ENCODE assay signal across 9 cellular contexts in the genomic region with DNA sequence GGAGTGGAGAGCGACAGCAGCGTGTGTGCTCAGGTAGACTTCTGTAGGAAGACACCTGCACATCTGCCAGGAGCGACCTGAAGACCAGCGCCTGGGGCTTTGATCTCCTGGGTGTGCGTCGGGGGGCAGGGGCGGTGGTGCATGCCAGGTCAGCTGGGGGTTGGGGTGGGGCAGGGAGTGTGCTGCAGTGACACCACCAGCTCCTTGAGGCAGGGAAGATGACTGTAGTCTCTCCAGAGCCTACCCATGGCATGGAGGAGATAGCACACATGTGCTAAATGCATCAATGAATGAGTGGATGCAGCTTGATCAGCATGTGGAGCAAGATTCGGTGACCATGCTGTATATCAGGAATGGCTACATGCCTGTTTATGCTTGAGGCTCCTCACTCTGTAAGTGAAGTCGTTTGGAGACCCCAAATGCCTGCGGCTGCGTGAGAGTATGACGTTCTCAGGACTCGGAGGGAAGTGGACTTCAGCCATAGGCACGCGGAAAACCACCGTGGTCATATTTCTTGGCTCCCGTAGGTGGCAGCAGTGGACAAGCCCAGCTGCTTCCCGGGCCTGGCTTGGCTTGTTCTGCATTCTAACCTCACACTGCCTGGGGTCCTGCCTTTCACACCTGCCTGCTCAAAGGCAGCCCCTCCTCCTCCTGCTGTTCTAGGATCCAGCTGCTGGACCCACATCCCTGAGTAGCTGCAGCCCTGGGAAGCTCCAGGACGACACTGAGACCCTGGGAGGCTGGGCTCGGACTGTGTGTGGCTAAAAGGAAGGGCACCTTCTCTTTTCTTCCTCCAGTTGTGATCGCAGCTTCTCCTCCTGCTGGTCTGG. TPM values are rescaled to one million over a fixed set of nuclear protein-coding genes. Genes with fewer than 3 reads are reported as not detected.
DNase-seq lines count a peak whose midpoint lies in the region; ATAC-seq and TF ChIP-seq lines count a peak whose summit lies in the region.
"Had no signal": no experiment of that assay in that cellular context is flagged by ENCODE, and none has a peak within 500 bp of the region (broad histone marks: within the 10 kb centered on the region; RNA-seq: fewer than 3 reads in every experiment).

No MANE protein-coding gene starts in this region.

- H3K4me1 Mint-ChIP-seq in activated naive CD8-positive, alpha-beta T cell treated with anti-CD3 and anti-CD28 coated beads for 36 hours: peaks cover 3% of the 10 kb centered on the region
- no peaks in the 10 kb centered on the region for H3K4me1 Mint-ChIP-seq in progenitor cell of endocrine pancreas (ENCODE audit: low read depth)

- H3K27ac Mint-ChIP-seq in activated naive CD8-positive, alpha-beta T cell treated with anti-CD3 and anti-CD28 coated beads for 36 hours: no peak overlapping the region
- H3K27ac Mint-ChIP-seq in progenitor cell of endocrine pancreas: peak overlapping the region; percentile 78

- no peak overlapping the region for H3K4me3 Mint-ChIP-seq in activated naive CD8-positive, alpha-beta T cell treated with anti-CD3 and anti-CD28 coated beads for 36 hours
- H3K4me3 Mint-ChIP-seq in progenitor cell of endocrine pancreas (ENCODE audit: low read depth): no peak overlapping the region

- peaks cover 8% of the 10 kb centered on the region for H3K27me3 Mint-ChIP-seq in activated naive CD8-positive, alpha-beta T cell treated with anti-CD3 and anti-CD28 coated beads for 36 hours
- peaks cover 8% of the 10 kb centered on the region for H3K27me3 Mint-ChIP-seq in progenitor cell of endocrine pancreas

- no peaks in the 10 kb centered on the region for H3K9me3 Mint-ChIP-seq in activated naive CD8-positive, alpha-beta T cell treated with anti-CD3 and anti-CD28 coated beads for 36 hours
- no peaks in the 10 kb centered on the region for H3K9me3 Mint-ChIP-seq in progenitor cell of endocrine pancreas (ENCODE audit: low read depth)

- no peaks in the 10 kb centered on the region for H3K36me3 Mint-ChIP-seq in activated naive CD8-positive, alpha-beta T cell treated with anti-CD3 and anti-CD28 coated beads for 36 hours
- no peaks in the 10 kb centered on the region for H3K36me3 Mint-ChIP-seq in progenitor cell of endocrine pancreas (ENCODE audit: insufficient read depth)

- TF ChIP-seq CTCF in C4-2B (conservative IDR thresholded peaks at IDR 0.05) (peak; percentile 92), LNCAP (IDR thresholded peaks at IDR 0.05) (peak; percentile 67), progenitor cell of endocrine pancreas (IDR thresholded peaks at IDR 0.05; ENCODE audit: unreplicated experiment) (peak; percentile 82)

- ATAC-seq in left cardiac atrium (peak; percentile 82 to 83), HG03159 (IDR thresholded peaks at IDR 0.05; ENCODE audit: unreplicated experiment) (no peak)

- no peak overlapping the region for H3K27ac ChIP-seq in C4-2B

- intact Hi-C loops in left cardiac atrium (cut with DNase I): loop anchor here in 1 of 2 donors (10.0 kb wide), 1 partner anchor 953 kb away; no protein-coding TSS in a partner anchor

- DNase-seq in GM19240 (ENCODE audit: insufficient read length, low spot score) (peak; percentile 63), RKO (ENCODE audit: low spot score) (peak; percentile 67), left cardiac atrium (peak; percentile 62), progenitor cell of endocrine pancreas (ENCODE audit: low spot score, unreplicated experiment) (peak; percentile 62)
- DNase-seq in activated naive CD8-positive, alpha-beta T cell treated with anti-CD3 and anti-CD28 coated beads for 36 hours: peak; percentile 52

RNA-seq across cellular contexts. Expression of a gene that starts 39.4 kb away (rescaled TPM):
- not detected for total RNA-seq in activated naive CD8-positive, alpha-beta T cell treated with anti-CD3 and anti-CD28 coated beads for 36 hours
- total RNA-seq in left cardiac atrium (not detected), progenitor cell of endocrine pancreas (32.9 and 35.2 TPM in 2 replicates)
- total RNA-seq: temporal lobe had no signal

RNA-seq across cellular contexts. Expression of a gene that starts 47.7 kb away (rescaled TPM):
- not detected for total RNA-seq in activated naive CD8-positive, alpha-beta T cell treated with anti-CD3 and anti-CD28 coated beads for 36 hours
- total RNA-seq in left cardiac atrium (1 to 10 TPM in 1 of 2 donors, under 1 TPM in 1; 0.53 to 1.1 TPM), progenitor cell of endocrine pancreas (11.2 and 11.6 TPM in 2 replicates)
- total RNA-seq: temporal lobe had no signal

Comparison
In these comparisons a context has a peak if more than half of its experiments do, and no peak if none do; other contexts are left out.
1. RNA of a gene that starts 39.4 kb away (total RNA-seq): 32.9 to 35.2 TPM in progenitor cell of endocrine pancreas; not detected in activated naive CD8-positive, alpha-beta T cell treated with anti-CD3 and anti-CD28 coated beads for 36 hours and not detected in left cardiac atrium; every median in the first group is over 10 times any median in the second.
2. Peak in every context shown above with its lines, with median percentiles within 50 percentile points of each other: CTCF ChIP-seq and DNase-seq.